Comparison of ENCODE assay signal across 29 cellular contexts in genomic region chr21:18913914-18914313, GRCh38.
"Had no signal": no experiment of that assay in that cellular context is flagged by ENCODE, and none has a peak within 500 bp of the region (broad histone marks: within the 10 kb centered on the region; RNA-seq: fewer than 3 reads in every experiment).

No MANE protein-coding gene starts in this region.

- H3K27me3 Mint-ChIP-seq: activated CD8-positive, alpha-beta memory T cell treated with anti-CD3 and anti-CD28 coated beads, Interleukin-2, amount 10 ng/mL, durations not matched to agents 7 days and 5 days; activated CD8-positive, alpha-beta T cell treated with anti-CD3 and anti-CD28 coated beads for 36 hours; activated naive CD8-positive, alpha-beta T cell; effector memory CD8-positive, alpha-beta T cell; stimulated activated naive B cell treated with anti-CD40 and anti-IgM and Interleukin-4, amounts not matched to agents 10 μg/mL and 1 μg/mL and 100 μg/mL, for 72 hours had no signal

- H3K36me3 ChIP-seq: gastroesophageal sphincter, lower lobe of right lung, neutrophil, stomach, thyroid gland, upper lobe of left lung had no signal

- ATAC-seq: activated CD8-positive, alpha-beta memory T cell treated with anti-CD3 and anti-CD28 coated beads, Interleukin-2, amount 10 ng/mL, durations not matched to agents 7 days and 5 days; activated CD8-positive, alpha-beta T cell treated with anti-CD3 and anti-CD28 coated beads for 36 hours; body of pancreas; effector memory CD8-positive, alpha-beta T cell; gastroesophageal sphincter; left lobe of liver; lower lobe of right lung; natural killer cell; psoas muscle had no signal

- H2AFZ ChIP-seq: hepatocyte, parathyroid adenoma had no signal

- H3K4me1 ChIP-seq: body of pancreas, gastroesophageal sphincter, lower lobe of right lung, parathyroid adenoma, psoas muscle, thyroid gland, upper lobe of left lung had no signal

- FAIRE-seq: endothelial cell of umbilical vein had no signal

- H3K79me2 ChIP-seq: hepatocyte, parathyroid adenoma had no signal

- H3K4me3 Mint-ChIP-seq: activated CD8-positive, alpha-beta memory T cell treated with anti-CD3 and anti-CD28 coated beads, Interleukin-2, amount 10 ng/mL, durations not matched to agents 7 days and 5 days; activated CD8-positive, alpha-beta T cell treated with anti-CD3 and anti-CD28 coated beads for 36 hours; activated naive CD8-positive, alpha-beta T cell; effector memory CD8-positive, alpha-beta T cell; natural killer cell; stimulated activated naive B cell treated with anti-CD40 and anti-IgM and Interleukin-4, amounts not matched to agents 10 μg/mL and 1 μg/mL and 100 μg/mL, for 72 hours had no signal

- H3K9ac ChIP-seq: parathyroid adenoma had no signal

- H3K4me2 ChIP-seq: hepatocyte, smooth muscle cell had no signal

- H3K4me1 Mint-ChIP-seq: activated CD8-positive, alpha-beta memory T cell treated with anti-CD3 and anti-CD28 coated beads, Interleukin-2, amount 10 ng/mL, durations not matched to agents 7 days and 5 days; natural killer cell; stimulated activated naive B cell treated with anti-CD40 and anti-IgM and Interleukin-4, amounts not matched to agents 10 μg/mL and 1 μg/mL and 100 μg/mL, for 72 hours had no signal

- H3K27ac Mint-ChIP-seq: activated CD8-positive, alpha-beta memory T cell treated with anti-CD3 and anti-CD28 coated beads, Interleukin-2, amount 10 ng/mL, durations not matched to agents 7 days and 5 days; activated CD8-positive, alpha-beta T cell treated with anti-CD3 and anti-CD28 coated beads for 36 hours; activated naive CD8-positive, alpha-beta T cell; effector memory CD8-positive, alpha-beta T cell; natural killer cell; stimulated activated naive B cell treated with anti-CD40 and anti-IgM and Interleukin-4, amounts not matched to agents 10 μg/mL and 1 μg/mL and 100 μg/mL, for 72 hours had no signal

- H3K27ac ChIP-seq: body of pancreas, gastroesophageal sphincter, hepatocyte, lower lobe of right lung, neutrophil, parathyroid adenoma, psoas muscle, stomach, thyroid gland, upper lobe of left lung had no signal

- H3K4me3 ChIP-seq: body of pancreas, gastroesophageal sphincter, hepatocyte, lower lobe of right lung, psoas muscle, smooth muscle cell, stomach, thyroid gland, upper lobe of left lung had no signal

- DNase-seq: activated CD4-positive, alpha-beta T cell treated with anti-CD3 and anti-CD28 coated beads, Interleukin-2, amount 50 U/mL, for 1 hour; activated CD8-positive, alpha-beta memory T cell treated with anti-CD3 and anti-CD28 coated beads, Interleukin-2, amount 10 ng/mL, durations not matched to agents 7 days and 5 days; activated CD8-positive, alpha-beta T cell treated with anti-CD3 and anti-CD28 coated beads for 36 hours; activated effector memory CD4-positive, alpha-beta T cell treated with Interleukin-2 at 50 U/mL for 16 hours; activated naive CD4-positive, alpha-beta T cell treated with Interleukin-2 at 50 U/mL for 16 hours; activated T-cell treated with anti-CD3 and anti-CD28 coated beads for 4 hours; anterior cingulate cortex; body of pancreas; cerebellar nuclear complex; cortex of kidney; effector memory CD8-positive, alpha-beta T cell; lower lobe of right lung; mesenchymal stem cell; natural killer cell; psoas muscle; stimulated activated CD4-positive, alpha-beta T cell treated with anti-CD3 and anti-CD28 coated beads, Interleukin-1b, Interleukin-23, amount 100 ng/mL, for 48 hours; stimulated activated naive B cell treated with anti-CD40 and anti-IgM and Interleukin-4, amounts not matched to agents 10 μg/mL and 1 μg/mL and 100 μg/mL, for 72 hours; stomach; T-helper 2 cell; thyroid gland; upper lobe of left lung had no signal

- H3K9me3 ChIP-seq: body of pancreas, gastroesophageal sphincter, neutrophil, psoas muscle, thyroid gland had no signal

- H3K36me3 Mint-ChIP-seq: activated CD8-positive, alpha-beta memory T cell treated with anti-CD3 and anti-CD28 coated beads, Interleukin-2, amount 10 ng/mL, durations not matched to agents 7 days and 5 days; activated naive CD8-positive, alpha-beta T cell; stimulated activated naive B cell treated with anti-CD40 and anti-IgM and Interleukin-4, amounts not matched to agents 10 μg/mL and 1 μg/mL and 100 μg/mL, for 72 hours had no signal

- H3K27me3 ChIP-seq: body of pancreas, gastroesophageal sphincter, hepatocyte, neutrophil, stomach, thyroid gland, upper lobe of left lung had no signal
